Comparison of ENCODE assay signal across 1 cellular context in the genomic region with DNA sequence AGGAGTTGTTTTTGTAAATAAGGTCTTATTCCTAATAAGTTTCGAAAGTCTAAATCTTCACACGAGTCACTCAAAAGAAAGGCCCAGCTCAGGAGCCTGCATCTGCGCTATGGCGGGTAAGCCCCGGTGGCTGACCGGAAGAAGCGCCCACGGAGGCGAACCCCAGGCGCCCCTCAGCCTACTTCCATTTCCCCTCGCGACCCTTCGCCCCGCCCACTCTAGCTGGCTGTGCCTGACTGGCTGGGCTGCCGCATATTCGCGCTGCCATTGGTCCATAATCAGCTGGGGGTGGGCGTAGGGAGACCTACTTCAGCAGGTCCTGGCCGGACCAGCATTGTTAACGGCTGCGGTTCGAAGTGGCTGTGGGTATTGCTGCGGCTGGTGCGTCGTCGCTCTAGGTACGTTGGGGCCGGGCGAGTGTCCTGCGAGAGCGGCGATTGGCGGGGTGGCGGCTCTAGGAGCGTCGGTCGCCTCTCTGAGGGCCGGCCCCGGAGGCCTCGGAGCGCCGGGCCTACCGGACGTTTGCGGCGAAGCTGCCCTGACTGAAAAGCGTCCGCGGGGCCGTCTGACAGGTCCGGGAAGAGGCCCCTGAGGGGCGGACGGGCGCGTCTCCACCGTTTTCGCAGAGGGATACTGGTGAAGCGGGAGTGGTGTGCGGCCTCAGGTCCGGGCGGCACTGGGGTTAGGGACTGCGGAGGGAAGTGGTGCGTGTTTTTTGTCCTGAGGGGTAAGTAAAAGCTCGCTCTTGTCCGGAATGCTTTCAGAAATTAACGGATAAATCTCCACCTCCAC.
A peak's percentile ranks its signal among the peaks of the same experiment; 100 is the strongest.
TF ChIP-seq lines count a peak whose summit lies in the region.

A gene with protein sequence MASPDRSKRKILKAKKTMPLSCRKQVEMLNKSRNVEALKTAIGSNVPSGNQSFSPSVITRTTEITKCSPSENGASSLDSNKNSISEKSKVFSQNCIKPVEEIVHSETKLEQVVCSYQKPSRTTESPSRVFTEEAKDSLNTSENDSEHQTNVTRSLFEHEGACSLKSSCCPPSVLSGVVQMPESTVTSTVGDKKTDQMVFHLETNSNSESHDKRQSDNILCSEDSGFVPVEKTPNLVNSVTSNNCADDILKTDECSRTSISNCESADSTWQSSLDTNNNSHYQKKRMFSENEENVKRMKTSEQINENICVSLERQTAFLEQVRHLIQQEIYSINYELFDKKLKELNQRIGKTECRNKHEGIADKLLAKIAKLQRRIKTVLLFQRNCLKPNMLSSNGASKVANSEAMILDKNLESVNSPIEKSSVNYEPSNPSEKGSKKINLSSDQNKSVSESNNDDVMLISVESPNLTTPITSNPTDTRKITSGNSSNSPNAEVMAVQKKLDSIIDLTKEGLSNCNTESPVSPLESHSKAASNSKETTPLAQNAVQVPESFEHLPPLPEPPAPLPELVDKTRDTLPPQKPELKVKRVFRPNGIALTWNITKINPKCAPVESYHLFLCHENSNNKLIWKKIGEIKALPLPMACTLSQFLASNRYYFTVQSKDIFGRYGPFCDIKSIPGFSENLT (plus strand): TSS at position 337 of the 792 bp plus-strand sequence. CDS start 44,560 bp downstream, outside the sequence.

TF ChIP-seq in K562, 482 proteins besides CTCF, POLR2A, EP300 and RAD21 (continued from another document):
- TF ChIP-seq, protein P1, sequence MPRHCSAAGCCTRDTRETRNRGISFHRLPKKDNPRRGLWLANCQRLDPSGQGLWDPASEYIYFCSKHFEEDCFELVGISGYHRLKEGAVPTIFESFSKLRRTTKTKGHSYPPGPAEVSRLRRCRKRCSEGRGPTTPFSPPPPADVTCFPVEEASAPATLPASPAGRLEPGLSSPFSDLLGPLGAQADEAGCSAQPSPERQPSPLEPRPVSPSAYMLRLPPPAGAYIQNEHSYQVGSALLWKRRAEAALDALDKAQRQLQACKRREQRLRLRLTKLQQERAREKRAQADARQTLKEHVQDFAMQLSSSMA (CRISPR knock-in tag; IDR thresholded peaks at IDR 0.05) = no peak
- TF ChIP-seq ZNF57 (CRISPR knock-in tag; IDR thresholded peaks at IDR 0.05) (no peak), CREB1 (IDR thresholded peaks at IDR 0.05) (peak; percentile 61; the same call in 1 of the 2 replicates), CREB1 (CRISPR knock-in tag; IDR thresholded peaks at IDR 0.05) (peak; percentile 77; the same call in 1 of the 2 replicates), ZNF696 (CRISPR knock-in tag; conservative IDR thresholded peaks at IDR 0.05) (no peak), ZNF766 (CRISPR knock-in tag; conservative IDR thresholded peaks at IDR 0.05) (peak; percentile 35; the same call in 1 of the 2 replicates), NUFIP1 (IDR thresholded peaks at IDR 0.05; ENCODE audit: partially characterized antibody) (no peak), JUND (IDR thresholded peaks at IDR 0.05; ENCODE audit: borderline replicate concordance, low read depth, low read length) (0 out of 2 replicates have a peak, but pooled peaks have one; percentile 6), JUND (tag; IDR thresholded peaks at IDR 0.05; ENCODE audit: borderline replicate concordance, low read depth, low read length) (no peak), ZNF217 (CRISPR knock-in tag; IDR thresholded peaks at IDR 0.05) (no peak), XRCC4 (IDR thresholded peaks at IDR 0.05; ENCODE audit: extremely low read depth, insufficient read depth, insufficient read length) (no peak), FUS (optimal IDR thresholded peaks at IDR 0.05; ENCODE audit: low read depth, low read length) (no peak), SLC30A9 (CRISPR knock-in tag; IDR thresholded peaks at IDR 0.05) (no peak), ZNF274 (IDR thresholded peaks at IDR 0.05; ENCODE audit: borderline replicate concordance, low read depth, low read length) (no peak), GATAD2B (IDR thresholded peaks at IDR 0.05; ENCODE audit: borderline replicate concordance) (no peak), HIVEP1 (CRISPR knock-in tag; IDR thresholded peaks at IDR 0.05) (no peak)
- TF ChIP-seq, protein P2, sequence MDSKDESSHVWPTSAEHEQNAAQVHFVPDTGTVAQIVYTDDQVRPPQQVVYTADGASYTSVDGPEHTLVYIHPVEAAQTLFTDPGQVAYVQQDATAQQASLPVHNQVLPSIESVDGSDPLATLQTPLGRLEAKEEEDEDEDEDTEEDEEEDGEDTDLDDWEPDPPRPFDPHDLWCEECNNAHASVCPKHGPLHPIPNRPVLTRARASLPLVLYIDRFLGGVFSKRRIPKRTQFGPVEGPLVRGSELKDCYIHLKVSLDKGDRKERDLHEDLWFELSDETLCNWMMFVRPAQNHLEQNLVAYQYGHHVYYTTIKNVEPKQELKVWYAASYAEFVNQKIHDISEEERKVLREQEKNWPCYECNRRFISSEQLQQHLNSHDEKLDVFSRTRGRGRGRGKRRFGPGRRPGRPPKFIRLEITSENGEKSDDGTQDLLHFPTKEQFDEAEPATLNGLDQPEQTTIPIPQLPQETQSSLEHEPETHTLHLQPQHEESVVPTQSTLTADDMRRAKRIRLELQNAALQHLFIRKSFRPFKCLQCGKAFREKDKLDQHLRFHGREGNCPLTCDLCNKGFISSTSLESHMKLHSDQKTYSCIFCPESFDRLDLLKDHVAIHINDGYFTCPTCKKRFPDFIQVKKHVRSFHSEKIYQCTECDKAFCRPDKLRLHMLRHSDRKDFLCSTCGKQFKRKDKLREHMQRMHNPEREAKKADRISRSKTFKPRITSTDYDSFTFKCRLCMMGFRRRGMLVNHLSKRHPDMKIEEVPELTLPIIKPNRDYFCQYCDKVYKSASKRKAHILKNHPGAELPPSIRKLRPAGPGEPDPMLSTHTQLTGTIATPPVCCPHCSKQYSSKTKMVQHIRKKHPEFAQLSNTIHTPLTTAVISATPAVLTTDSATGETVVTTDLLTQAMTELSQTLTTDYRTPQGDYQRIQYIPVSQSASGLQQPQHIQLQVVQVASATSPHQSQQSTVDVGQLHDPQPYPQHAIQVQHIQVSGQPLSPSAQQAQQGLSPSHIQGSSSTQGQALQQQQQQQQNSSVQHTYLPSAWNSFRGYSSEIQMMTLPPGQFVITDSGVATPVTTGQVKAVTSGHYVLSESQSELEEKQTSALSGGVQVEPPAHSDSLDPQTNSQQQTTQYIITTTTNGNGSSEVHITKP (IDR thresholded peaks at IDR 0.05; ENCODE audit: partially characterized antibody) = no peak
- TF ChIP-seq, protein P3, sequence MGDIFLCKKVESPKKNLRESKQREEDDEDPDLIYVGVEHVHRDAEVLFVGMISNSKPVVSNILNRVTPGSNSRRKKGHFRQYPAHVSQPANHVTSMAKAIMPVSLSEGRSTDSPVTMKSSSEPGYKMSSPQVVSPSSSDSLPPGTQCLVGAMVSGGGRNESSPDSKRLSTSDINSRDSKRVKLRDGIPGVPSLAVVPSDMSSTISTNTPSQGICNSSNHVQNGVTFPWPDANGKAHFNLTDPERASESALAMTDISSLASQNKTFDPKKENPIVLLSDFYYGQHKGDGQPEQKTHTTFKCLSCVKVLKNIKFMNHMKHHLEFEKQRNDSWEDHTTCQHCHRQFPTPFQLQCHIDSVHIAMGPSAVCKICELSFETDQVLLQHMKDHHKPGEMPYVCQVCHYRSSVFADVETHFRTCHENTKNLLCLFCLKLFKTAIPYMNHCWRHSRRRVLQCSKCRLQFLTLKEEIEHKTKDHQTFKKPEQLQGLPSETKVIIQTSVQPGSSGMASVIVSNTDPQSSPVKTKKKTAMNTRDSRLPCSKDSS (IDR thresholded peaks at IDR 0.05; ENCODE audit: low read depth, partially characterized antibody) = peak; percentile 11
- TF ChIP-seq, protein P4, sequence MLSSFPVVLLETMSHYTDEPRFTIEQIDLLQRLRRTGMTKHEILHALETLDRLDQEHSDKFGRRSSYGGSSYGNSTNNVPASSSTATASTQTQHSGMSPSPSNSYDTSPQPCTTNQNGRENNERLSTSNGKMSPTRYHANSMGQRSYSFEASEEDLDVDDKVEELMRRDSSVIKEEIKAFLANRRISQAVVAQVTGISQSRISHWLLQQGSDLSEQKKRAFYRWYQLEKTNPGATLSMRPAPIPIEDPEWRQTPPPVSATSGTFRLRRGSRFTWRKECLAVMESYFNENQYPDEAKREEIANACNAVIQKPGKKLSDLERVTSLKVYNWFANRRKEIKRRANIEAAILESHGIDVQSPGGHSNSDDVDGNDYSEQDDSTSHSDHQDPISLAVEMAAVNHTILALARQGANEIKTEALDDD (IDR thresholded peaks at IDR 0.05) = no peak
